In the genomic region with DNA sequence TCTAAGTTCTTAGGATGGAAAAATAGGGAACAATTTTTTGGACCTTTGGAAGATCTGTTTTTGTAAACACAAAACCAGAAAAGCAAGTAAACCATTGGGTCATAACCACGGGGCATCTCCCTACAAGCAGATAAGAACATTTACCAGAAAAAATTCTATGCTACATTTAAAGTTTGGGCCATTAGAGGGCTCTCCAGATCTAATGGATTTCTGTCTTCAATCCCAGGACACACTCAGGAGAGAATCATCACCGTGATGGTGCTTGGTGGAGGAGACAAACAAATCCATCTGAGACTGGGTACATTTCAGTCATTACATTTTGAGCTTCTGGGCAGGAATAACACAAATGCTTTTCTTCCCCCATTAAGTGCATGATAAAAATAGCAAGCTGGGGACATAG, we compare ENCODE assay signal across 9 cellular contexts.
DNase-seq lines count a peak whose midpoint lies in the region; ATAC-seq and TF ChIP-seq lines count a peak whose summit lies in the region.
"Had no signal": no experiment of that assay in that cellular context is flagged by ENCODE, and none has a peak within 500 bp of the region (broad histone marks: within the 10 kb centered on the region; RNA-seq: fewer than 3 reads in every experiment).

No MANE protein-coding gene starts in this region.

- no peaks in the 10 kb centered on the region for H3K36me3 ChIP-seq in KMS-11 (ENCODE audit: insufficient read depth)
- no peaks in the 10 kb centered on the region for H3K36me3 ChIP-seq in kidney epithelial cell (ENCODE audit: control insufficient read depth, insufficient read depth, low read length)

- in situ Hi-C loops in Caki2 (cut with HindIII; ENCODE audit: low pct_unique_long_range_greater_than_20kb, low sequenced_read_pairs) = no loop called here

- no peak overlapping the region for H2AFZ ChIP-seq in KMS-11 (ENCODE audit: low read depth)

- H3K9ac ChIP-seq in KMS-11 = no peak overlapping the region

- no peak overlapping the region for H3K27ac ChIP-seq in KMS-11
- no peak overlapping the region for H3K27ac ChIP-seq in substantia nigra (ENCODE audit: low read depth, low read length, poor library complexity, severe bottlenecking)
- H3K27ac ChIP-seq: epithelial cell of prostate had no signal

- H3K79me2 ChIP-seq in KMS-11 (ENCODE audit: insufficient read depth, low read depth) = no peaks in the 10 kb centered on the region

- no peak overlapping the region for H3K4me3 ChIP-seq in KMS-11 (IDR thresholded peaks at IDR 0.05; ENCODE audit: insufficient read depth, low read depth, low read length)
- H3K4me3 ChIP-seq in kidney epithelial cell (ENCODE audit: low read depth, low read length) = no peak overlapping the region

- H3K4me1 ChIP-seq in KMS-11 (ENCODE audit: low read depth, poor library complexity, severe bottlenecking) = no peaks in the 10 kb centered on the region

- H3K27me3 ChIP-seq in KMS-11 (ENCODE audit: insufficient read depth, low read depth) = no peaks in the 10 kb centered on the region
- no peaks in the 10 kb centered on the region for H3K27me3 ChIP-seq in kidney epithelial cell (ENCODE audit: control insufficient read depth, insufficient read depth, low read length)

- H4K20me1 ChIP-seq in KMS-11 (ENCODE audit: insufficient read depth) = no peaks in the 10 kb centered on the region

- TF ChIP-seq CTCF in KMS-11 (conservative IDR thresholded peaks at IDR 0.05; ENCODE audit: low read depth, low read length) (peak; percentile 37; the same call in 1 of the 2 replicates), kidney epithelial cell (IDR thresholded peaks at IDR 0.05; ENCODE audit: insufficient read depth, low read length, poor library complexity, severe bottlenecking) (peak; percentile 11)

- ATAC-seq in HG03442 (IDR thresholded peaks at IDR 0.05; ENCODE audit: unreplicated experiment) = no peak

- peak; percentile 12 for DNase-seq in Caki2 (ENCODE audit: low read depth)
- peak; percentile 19 for DNase-seq in amniotic stem cell (lab: John Stamatoyannopoulos, UW)
- no peak for DNase-seq in kidney epithelial cell (ENCODE audit: low read depth)
- DNase-seq in epidermal melanocyte (ENCODE audit: insufficient read length, low spot score) = no peak
- DNase-seq in substantia nigra (lab: John Stamatoyannopoulos, UW) = no peak
- DNase-seq in SHP77 treated with DMSO at 0.1 percent for 48 hours (lab: John Stamatoyannopoulos, UW) = no peak

- no peak overlapping the region for H3K4me2 ChIP-seq in KMS-11

Comparison
In these comparisons a context has a peak if more than half of its experiments do, and no peak if none do; other contexts are left out.
1. DNase-seq: peak in Caki2 (single experiment) and amniotic stem cell (single experiment); none in kidney epithelial cell (single experiment), epidermal melanocyte (single experiment), substantia nigra (0 of 49) and SHP77 treated with DMSO at 0.1 percent for 48 hours (single experiment).